ENCODE assay signal across 9 cellular contexts in the genomic region with DNA sequence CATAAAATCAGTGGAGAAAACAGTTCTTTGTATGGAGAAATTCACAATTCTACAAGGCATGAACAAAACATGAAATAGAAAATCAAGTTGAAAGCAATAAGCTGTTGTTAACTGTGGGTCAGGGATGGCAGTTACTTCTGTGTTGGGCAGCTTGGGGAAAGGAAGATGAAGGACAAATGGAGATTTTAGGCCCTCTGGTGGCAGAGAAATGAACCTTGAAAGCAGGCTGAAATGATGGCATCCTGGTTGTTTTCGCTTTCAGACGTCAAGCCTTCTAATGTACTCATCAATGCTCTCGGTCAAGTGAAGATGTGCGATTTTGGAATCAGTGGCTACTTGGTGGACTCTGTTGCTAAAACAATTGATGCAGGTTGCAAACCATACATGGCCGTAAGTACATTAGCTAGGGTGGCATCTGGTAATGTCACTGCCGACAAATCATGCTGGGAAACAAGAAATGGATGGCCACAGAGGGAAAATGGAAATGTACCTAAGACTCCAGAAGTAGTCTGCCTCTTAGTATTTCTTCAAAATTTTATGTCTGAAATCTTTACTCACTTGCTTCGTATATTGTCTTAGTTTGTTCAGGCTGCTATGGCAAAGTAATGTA.
DNase-seq lines count a peak whose midpoint lies in the region; ATAC-seq and TF ChIP-seq lines count a peak whose summit lies in the region.
"Had no signal": no experiment of that assay in that cellular context is flagged by ENCODE, and none has a peak within 500 bp of the region (broad histone marks: within the 10 kb centered on the region; RNA-seq: fewer than 3 reads in every experiment).

No MANE protein-coding gene starts in this region.

- no peak for DNase-seq in Right ventricle myocardium inferior (ENCODE audit: missing footprints)
- no peak for DNase-seq in cardiac septum (ENCODE audit: low spot score)
- peak; percentile 46 for DNase-seq in HFF-Myc (ENCODE audit: extremely low read depth, low read depth)
- peak; percentile 54 for DNase-seq in NCI-H1092 treated with DMSO at 0.1 percent for 48 hours (lab: John Stamatoyannopoulos, UW)
- peak; percentile 29 for DNase-seq in T1000 (lab: John Stamatoyannopoulos, UW)
- peak in 24 of 42 donors; percentile 16 to 79 (median 50) for DNase-seq in head of caudate nucleus
- peak; percentile 36 for DNase-seq in retina
- DNase-seq in CD4-positive, alpha-beta T cell: no peak

- H3K27ac Mint-ChIP-seq in CD4-positive, alpha-beta T cell: no peak overlapping the region

- H3K9me3 Mint-ChIP-seq in CD4-positive, alpha-beta T cell: no peaks in the 10 kb centered on the region

- ATAC-seq in Right ventricle myocardium inferior: peak; percentile 73
- no peak for ATAC-seq in CD4-positive, alpha-beta T cell (ENCODE audit: poor library complexity)

- CTCF ChIA-PET in CD4-positive, alpha-beta T cell (lab: Charles Lee): interaction anchor here (1.0 to 2.1 kb wide), 3 partner anchors 15 to 188 kb away, joined by 3 to 7 read pairs (median 3); no protein-coding TSS in a partner anchor

- POLR2A ChIA-PET in CD4-positive, alpha-beta T cell (lab: Charles Lee): interaction anchor here (1.2 to 3.1 kb wide), 4 partner anchors 12 to 197 kb away, joined by 3 to 8 read pairs (median 6); partner anchors contain the start of genes ABCA5 and MAP2K6

- no peaks in the 10 kb centered on the region for H3K27me3 Mint-ChIP-seq in CD4-positive, alpha-beta T cell

- peak; percentile 67 for TF ChIP-seq CTCF in HFF-Myc (IDR thresholded peaks at IDR 0.05; ENCODE audit: low read depth, low read length, missing control alignments)
- TF ChIP-seq CTCF in CD4-positive, alpha-beta T cell (IDR thresholded peaks at IDR 0.05): no peak

- no peak overlapping the region for H3K27ac ChIP-seq in CD4-positive, alpha-beta T cell (ENCODE audit: low read depth, low read length)
- H3K27ac ChIP-seq: epithelial cell of prostate had no signal

- H3K36me3 Mint-ChIP-seq in CD4-positive, alpha-beta T cell (ENCODE audit: low read depth): peaks cover 100% of the 10 kb centered on the region

- intact Hi-C loops in Right ventricle myocardium inferior (cut with DNase I): loop anchor here (1.0 to 5.0 kb wide), 3 partner anchors 36 to 188 kb away; no protein-coding TSS in a partner anchor
- intact Hi-C loops in cardiac septum (cut with DNase I): no loop called here
- intact Hi-C loops in head of caudate nucleus (cut with DNase I): loop anchor here (10.0 kb wide), 1 partner anchor 199 kb away; the partner anchor contains the start of gene ABCA5
- intact Hi-C loops in CD4-positive, alpha-beta T cell (cut with DNase I, micrococcal nuclease): loop anchor here in 1 of 2 experiments (5.0 kb wide), 1 partner anchor 191 kb away; no protein-coding TSS in a partner anchor

- no peaks in the 10 kb centered on the region for H3K9me3 ChIP-seq in CD4-positive, alpha-beta T cell (ENCODE audit: control insufficient read depth, low read length)

- no peak overlapping the region for H3K4me3 Mint-ChIP-seq in CD4-positive, alpha-beta T cell

- no peaks in the 10 kb centered on the region for H3K27me3 ChIP-seq in CD4-positive, alpha-beta T cell (ENCODE audit: control insufficient read depth, insufficient read depth, low read length)

- H3K4me1 Mint-ChIP-seq in CD4-positive, alpha-beta T cell (ENCODE audit: low read depth): peaks cover 4% of the 10 kb centered on the region

- H3K4me3 ChIP-seq in HFF-Myc (replicated peaks; ENCODE audit: low read depth, low read length): no peak overlapping the region

Comparison
In these comparisons a context has a peak if more than half of its experiments do, and no peak if none do; other contexts are left out.
1. DNase-seq: peak in HFF-Myc (single experiment), NCI-H1092 treated with DMSO at 0.1 percent for 48 hours (single experiment), T1000 (single experiment), head of caudate nucleus (24 of 42) and retina (single experiment); none in Right ventricle myocardium inferior (single experiment), cardiac septum (single experiment) and CD4-positive, alpha-beta T cell (0 of 10).